17 cellular contexts compared by ENCODE assay signal in genomic region chr12:52285172-52285745, GRCh38. TPM values are rescaled to one million over a fixed set of nuclear protein-coding genes. Genes with fewer than 3 reads are reported as not detected.
DNase-seq lines count a peak whose midpoint lies in the region; ATAC-seq and TF ChIP-seq lines count a peak whose summit lies in the region.
"Had no signal": no experiment of that assay in that cellular context is flagged by ENCODE, and none has a peak within 500 bp of the region (broad histone marks: within the 10 kb centered on the region; RNA-seq: fewer than 3 reads in every experiment).

No MANE protein-coding gene starts in this region.

- no peak for TF ChIP-seq POLR2A in HCT116 (IDR thresholded peaks at IDR 0.05; ENCODE audit: borderline replicate concordance, extremely low read depth, insufficient read depth, insufficient read length)

- H3K27ac ChIP-seq in HCT116 (ENCODE audit: low read depth, low read length), result no peak overlapping the region
- peak overlapping the region; percentile 99 for H3K27ac ChIP-seq in RWPE2 (ENCODE audit: poor library complexity, severe bottlenecking)
- H3K27ac ChIP-seq: body of pancreas, left ventricle myocardium inferior had no signal

- RAD21 ChIA-PET in HCT116 (lab: Charles Lee; ENCODE audit: low non-redundant PET in 1 of 2, low total read pairs in 2 of 2, uncharacterized antibody in 2 of 2, unreplicated experiment in 2 of 2), result no interaction called here

- no peak overlapping the region for H3K4me3 Mint-ChIP-seq in stimulated activated effector memory CD8-positive, alpha-beta T cell treated with anti-CD3 and anti-CD28 coated beads, Interleukin-12 subunit alpha, Interleukin-12 subunit beta, amount 100 ng/mL, for 72 hours
- H3K4me3 Mint-ChIP-seq: dendritic cell treated with granulocyte-macrophage colony-stimulating factor and Interleukin-4, amounts not matched to agents 40 ng/mL and 50 ng/mL, for 4 days; natural killer cell treated with Interleukin-12 subunit alpha and Interleukin-12 subunit beta and Interleukin-15 and Interleukin-18, amount 100 ng/mL, for 72 hours had no signal

- ATAC-seq in HCT116 (no peak), RWPE2 (ENCODE audit: low read depth) (peak; percentile 23), HG02970 (IDR thresholded peaks at IDR 0.05; ENCODE audit: low FRiP score, unreplicated experiment) (no peak)
- no peak for ATAC-seq in stimulated activated effector memory CD8-positive, alpha-beta T cell treated with anti-CD3 and anti-CD28 coated beads, Interleukin-12 subunit alpha, Interleukin-12 subunit beta, amount 100 ng/mL, for 72 hours
- ATAC-seq: body of pancreas; esophagus mucosa; natural killer cell treated with Interleukin-12 subunit alpha and Interleukin-12 subunit beta and Interleukin-15 and Interleukin-18, amount 100 ng/mL, for 72 hours had no signal

- H3K4me1 ChIP-seq in HCT116 (ENCODE audit: control insufficient read depth in 1 of 2, insufficient read depth in 2 of 2, low read length in 2 of 2) (peaks cover 38 to 68% of the 10 kb centered on the region in 2 experiments), RWPE2 (ENCODE audit: insufficient read depth, poor library complexity, severe bottlenecking) (peaks cover 38% of the 10 kb centered on the region)

- no peak for TF ChIP-seq CTCF in HCT116 (IDR thresholded peaks at IDR 0.05 in 2 of 3, conservative IDR thresholded peaks at IDR 0.05 in 1 of 3; ENCODE audit: borderline replicate concordance in 1 of 3, insufficient read depth in 1 of 3, low read depth in 2 of 3, low read length in 2 of 3)
- peak; percentile 21 for TF ChIP-seq CTCF in RWPE2 (IDR thresholded peaks at IDR 0.05; ENCODE audit: poor library complexity, severe bottlenecking)
- no peak for TF ChIP-seq CTCF in fibroblast of villous mesenchyme (IDR thresholded peaks at IDR 0.05; ENCODE audit: insufficient read depth, low read depth, low read length)

- no peak overlapping the region for H3K4me3 ChIP-seq in HCT116 (replicated peaks in 1 of 2; ENCODE audit: low read depth in 1 of 2, low read length in 2 of 2)
- H3K4me3 ChIP-seq in RWPE2 (ENCODE audit: severe bottlenecking), result no peak overlapping the region
- no peak overlapping the region for H3K4me3 ChIP-seq in fibroblast of villous mesenchyme (ENCODE audit: low read depth, low read length)
- H3K4me3 ChIP-seq: body of pancreas, left ventricle myocardium inferior had no signal

- H3K9me3 ChIP-seq in HCT116 (ENCODE audit: control insufficient read depth in 1 of 2, insufficient read depth in 1 of 2, low read depth in 1 of 2, low read length in 2 of 2) (no peaks in the 10 kb centered on the region), RWPE2 (ENCODE audit: severe bottlenecking) (no peaks in the 10 kb centered on the region)
- H3K9me3 ChIP-seq: body of pancreas, left ventricle myocardium inferior had no signal

- POLR2A ChIA-PET in HCT116 (lab: Charles Lee), result interaction anchor here (1.2 to 1.9 kb wide), 2 partner anchors 23 to 138 kb away, joined by 4 to 5 read pairs; no protein-coding TSS in a partner anchor

- peak overlapping the region; percentile 27 for H3K4me2 ChIP-seq in HCT116 (ENCODE audit: low read length)

- no TSS peak for BruUV-seq in HCT116 (replicated peaks; lab: Mats Ljungman, UMichigan)

- intact Hi-C loops in HCT116 (cut with micrococcal nuclease), result no loop called here

- DNase-seq in A172 (ENCODE audit: low spot score) (peak; percentile 73), HCT116 (ENCODE audit: low read depth, low spot score) (no peak), RWPE2 (ENCODE audit: low spot score) (no peak), fibroblast of villous mesenchyme (ENCODE audit: low read depth) (peak; percentile 14), NCI-H526 (lab: John Stamatoyannopoulos, UW) (no peak), anterior cingulate cortex (lab: John Stamatoyannopoulos, UW) (no peak)
- no peak for DNase-seq in stimulated activated effector memory CD8-positive, alpha-beta T cell treated with anti-CD3 and anti-CD28 coated beads, Interleukin-12 subunit alpha, Interleukin-12 subunit beta, amount 100 ng/mL, for 72 hours (ENCODE audit: low spot score in 2 of 2)
- DNase-seq: body of pancreas; left ventricle myocardium inferior; NCI-H1092; stimulated activated CD4-positive, alpha-beta T cell treated with anti-CD3 and anti-CD28 coated beads, Interleukin-1b, Interleukin-23, amount 100 ng/mL, for 48 hours had no signal

- no peaks in the 10 kb centered on the region for H3K9me2 ChIP-seq in HCT116 (ENCODE audit: insufficient read depth)

- H3K9me3 Mint-ChIP-seq in stimulated activated effector memory CD8-positive, alpha-beta T cell treated with anti-CD3 and anti-CD28 coated beads, Interleukin-12 subunit alpha, Interleukin-12 subunit beta, amount 100 ng/mL, for 72 hours, result no peaks in the 10 kb centered on the region
- H3K9me3 Mint-ChIP-seq: dendritic cell treated with granulocyte-macrophage colony-stimulating factor and Interleukin-4, amounts not matched to agents 40 ng/mL and 50 ng/mL, for 4 days; natural killer cell treated with Interleukin-12 subunit alpha and Interleukin-12 subunit beta and Interleukin-15 and Interleukin-18, amount 100 ng/mL, for 72 hours had no signal

- 0 out of 2 replicates have a peak overlapping the region, but pooled peaks have one; percentile 25 for H3K9ac ChIP-seq in HCT116 (ENCODE audit: low read length)

- no peak overlapping the region for H2AFZ ChIP-seq in HCT116 (ENCODE audit: low read depth, low read length, poor library complexity, severe bottlenecking)

- CTCF ChIA-PET in HCT116 (lab: Charles Lee), result interaction anchor here (1.0 to 1.4 kb wide), 4 partner anchors 21 to 594 kb away, joined by 3 to 7 read pairs (median 4); no protein-coding TSS in a partner anchor

- H3K36me3 ChIP-seq in HCT116 (ENCODE audit: control insufficient read depth in 1 of 2, insufficient read depth in 2 of 2, low read length in 2 of 2) (no peaks in the 10 kb centered on the region), RWPE2 (ENCODE audit: low read depth) (no peaks in the 10 kb centered on the region)
- H3K36me3 ChIP-seq: left ventricle myocardium inferior had no signal

- no peak for TF ChIP-seq RAD21 in HCT116 (IDR thresholded peaks at IDR 0.05; ENCODE audit: low read depth)

- H3K27me3 ChIP-seq in HCT116 (ENCODE audit: insufficient read depth, low read length), result no peaks in the 10 kb centered on the region
- H3K27me3 ChIP-seq in RWPE2 (ENCODE audit: insufficient read depth, poor library complexity, severe bottlenecking), result no peaks in the 10 kb centered on the region
- H3K27me3 ChIP-seq: body of pancreas had no signal

- H4K20me1 ChIP-seq in HCT116 (ENCODE audit: insufficient read depth), result no peaks in the 10 kb centered on the region

- no peaks in the 10 kb centered on the region for H3K36me3 Mint-ChIP-seq in stimulated activated effector memory CD8-positive, alpha-beta T cell treated with anti-CD3 and anti-CD28 coated beads, Interleukin-12 subunit alpha, Interleukin-12 subunit beta, amount 100 ng/mL, for 72 hours
- H3K36me3 Mint-ChIP-seq: natural killer cell treated with Interleukin-12 subunit alpha and Interleukin-12 subunit beta and Interleukin-15 and Interleukin-18, amount 100 ng/mL, for 72 hours had no signal

- no peak overlapping the region for H3K27ac Mint-ChIP-seq in stimulated activated effector memory CD8-positive, alpha-beta T cell treated with anti-CD3 and anti-CD28 coated beads, Interleukin-12 subunit alpha, Interleukin-12 subunit beta, amount 100 ng/mL, for 72 hours
- H3K27ac Mint-ChIP-seq: dendritic cell treated with granulocyte-macrophage colony-stimulating factor and Interleukin-4, amounts not matched to agents 40 ng/mL and 50 ng/mL, for 4 days had no signal

- no peaks in the 10 kb centered on the region for H3K79me2 ChIP-seq in HCT116 (ENCODE audit: insufficient read depth, low read length)

- H3K4me1 Mint-ChIP-seq in stimulated activated effector memory CD8-positive, alpha-beta T cell treated with anti-CD3 and anti-CD28 coated beads, Interleukin-12 subunit alpha, Interleukin-12 subunit beta, amount 100 ng/mL, for 72 hours, result peaks cover 15% of the 10 kb centered on the region

TF ChIP-seq in HCT116, 20 proteins besides CTCF, POLR2A, EP300 and RAD21 (continues in another document):
- TF ChIP-seq FOSL1 (IDR thresholded peaks at IDR 0.05; ENCODE audit: low read depth) (no peak), MAX (IDR thresholded peaks at IDR 0.05) (no peak), CEBPB (IDR thresholded peaks at IDR 0.05; ENCODE audit: low read depth) (no peak)

RNA-seq across cellular contexts. Expression of gene KRT81, which starts 6.1 kb away (rescaled TPM):
- total RNA-seq in A172 (2014; rRNA removed; shearing (Covaris generic)), result 59.0 and 66.4 TPM in 2 replicates
- total RNA-seq in HCT116 (2021; ENCODE audit: unreplicated experiment), result 0.84 TPM
- 1.1 and 2.3 TPM in 2 replicates for polyA plus RNA-seq in HCT116 (2012)
- not detected in 2 replicates for total RNA-seq in fibroblast of villous mesenchyme
- total RNA-seq: activated CD8-positive, alpha-beta memory T cell treated with anti-CD3 and anti-CD28 coated beads for 36 hours; body of pancreas; esophagus mucosa; left ventricle myocardium inferior; temporal lobe had no signal

RNA-seq across cellular contexts. Expression of gene KRT86, which starts 10.8 kb away (rescaled TPM):
- 1.5 and 1.6 TPM in 2 replicates for total RNA-seq in A172 (2014; rRNA removed; shearing (Covaris generic))
- total RNA-seq in HCT116 (2021; ENCODE audit: unreplicated experiment), result 1.5 TPM
- polyA plus RNA-seq in HCT116 (2012), result 0.62 and 1.4 TPM in 2 replicates
- under 0.01 TPM in 1 of 2 replicates, not detected in the other for total RNA-seq in fibroblast of villous mesenchyme
- total RNA-seq: activated CD8-positive, alpha-beta memory T cell treated with anti-CD3 and anti-CD28 coated beads for 36 hours; esophagus mucosa; left ventricle myocardium inferior had no signal

RNA-seq across cellular contexts. Expression of gene KRT83, which starts 35.9 kb away (rescaled TPM):
- 0.05 and 0.41 TPM in 2 replicates for total RNA-seq in A172 (2014; rRNA removed; shearing (Covaris generic))
- not detected for total RNA-seq in HCT116 (2021; ENCODE audit: unreplicated experiment)
- polyA plus RNA-seq in HCT116 (2012), result 0.29 and 0.30 TPM in 2 replicates
- total RNA-seq in fibroblast of villous mesenchyme, result not detected in 2 replicates
- total RNA-seq: activated CD8-positive, alpha-beta memory T cell treated with anti-CD3 and anti-CD28 coated beads for 36 hours; body of pancreas; esophagus mucosa; left ventricle myocardium inferior; natural killer cell treated with Interleukin-12 subunit alpha and Interleukin-12 subunit beta and Interleukin-15 and Interleukin-18, amount 100 ng/mL, for 72 hours; temporal lobe had no signal

RNA-seq across cellular contexts. Expression of gene KRT7, which starts 52.2 kb away (rescaled TPM):
- total RNA-seq in A172 (2014; rRNA removed; shearing (Covaris generic)), result 13.8 and 16.1 TPM in 2 replicates
- total RNA-seq in HCT116 (2021; ENCODE audit: unreplicated experiment) (72.6 TPM), fibroblast of villous mesenchyme (20.6 and 36.7 TPM in 2 replicates)
- polyA plus RNA-seq in HCT116 (2012), result 96.4 and 207 TPM in 2 replicates
- total RNA-seq: left ventricle myocardium inferior, temporal lobe had no signal

Comparison
In these comparisons a context has a peak if more than half of its experiments do, and no peak if none do; other contexts are left out.
1. DNase-seq: peak in A172 (single experiment) and fibroblast of villous mesenchyme (single experiment); none in HCT116 (single experiment), RWPE2 (single experiment), stimulated activated effector memory CD8-positive, alpha-beta T cell treated with anti-CD3 and anti-CD28 coated beads, Interleukin-12 subunit alpha, Interleukin-12 subunit beta, amount 100 ng/mL, for 72 hours (0 of 2), NCI-H526 (0 of 2) and anterior cingulate cortex (0 of 58).
2. RNA of gene KRT81, which starts 6.1 kb away (total RNA-seq): 59.0 to 66.4 TPM in A172; 0.84 TPM in HCT116 (single experiment) and not detected in fibroblast of villous mesenchyme; every median in the first group is over 10 times any median in the second.